ENCODE assay signal across 9 cellular contexts in the genomic region with DNA sequence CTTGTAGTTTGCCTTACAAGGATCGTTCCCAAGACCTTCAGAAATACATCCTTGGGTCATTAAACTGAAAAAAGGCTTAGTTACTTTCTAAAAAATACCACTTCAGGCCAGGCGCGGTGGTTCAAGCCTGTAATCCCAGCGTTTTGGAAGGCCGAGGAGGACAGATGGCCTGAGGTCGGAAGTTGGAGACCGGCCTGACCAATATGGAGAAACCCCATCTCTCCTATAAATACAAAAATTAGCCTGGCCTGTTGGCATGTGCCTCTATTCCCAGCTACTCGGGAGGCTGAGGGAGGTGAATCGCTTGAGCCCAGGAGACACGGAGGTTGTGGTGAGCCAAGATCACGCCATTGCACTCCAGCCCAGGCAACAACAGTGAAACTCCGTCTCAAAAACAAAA.
"Had no signal": no experiment of that assay in that cellular context is flagged by ENCODE, and none has a peak within 500 bp of the region (broad histone marks: within the 10 kb centered on the region; RNA-seq: fewer than 3 reads in every experiment).

No MANE protein-coding gene starts in this region.

- H3K9me3 Mint-ChIP-seq: GM23338, H9 had no signal

- H3K4me3 Mint-ChIP-seq: GM23338, H9, HFFc6 had no signal

- H3K27ac ChIP-seq: GM23248 had no signal

- H3K4me2 ChIP-seq: GM23338 had no signal

- H3K4me3 ChIP-seq: GM23248, GM23338, HAP-1 had no signal

- H3K27ac Mint-ChIP-seq: GM23338, H9, HFFc6 had no signal

- H3K4me1 ChIP-seq: HAP-1 had no signal

- ATAC-seq: GM23338, HCT116 had no signal

- H2AFZ ChIP-seq: GM23248, GM23338 had no signal

- H3K9me3 ChIP-seq: HAP-1 had no signal

- H3K36me3 ChIP-seq: HAP-1 had no signal

- DNase-seq: GM23248, GOT3, H7, H9, HCEC 1CT, HFFc6 had no signal
